ENCODE assay signal across 11 cellular contexts in genomic region chr2:69685321-69686048, GRCh38. TPM values are rescaled to one million over a fixed set of nuclear protein-coding genes. Genes with fewer than 3 reads are reported as not detected.
A peak's percentile ranks its signal among the peaks of the same experiment; 100 is the strongest.
DNase-seq lines count a peak whose midpoint lies in the region; ATAC-seq, FAIRE-seq and TF ChIP-seq lines count a peak whose summit lies in the region.
"Had no signal": no experiment of that assay in that cellular context is flagged by ENCODE, and none has a peak within 500 bp of the region (broad histone marks: within the 10 kb centered on the region; RNA-seq: fewer than 3 reads in every experiment).

No MANE protein-coding gene starts in this region.

- POLR2A ChIA-PET in endothelial cell of umbilical vein (lab: Charles Lee): no interaction called here

- peaks cover 71% of the 10 kb centered on the region for H3K4me1 Mint-ChIP-seq in activated T-cell treated with anti-CD3 and anti-CD28 coated beads, Interleukin-2, amount 50 U/mL, for 24 hours (ENCODE audit: low read depth)

- no peak overlapping the region for H3K4me3 Mint-ChIP-seq in activated T-cell treated with anti-CD3 and anti-CD28 coated beads, Interleukin-2, amount 50 U/mL, for 24 hours
- H3K4me3 Mint-ChIP-seq: B cell had no signal

- no peak overlapping the region for H3K4me3 ChIP-seq in endothelial cell of umbilical vein (replicated peaks in 1 of 3; ENCODE audit: insufficient read depth in 1 of 3, low read depth in 1 of 3, low read length in 3 of 3)
- H3K4me3 ChIP-seq: SK-N-MC had no signal

- dilution Hi-C loops in endothelial cell of umbilical vein (cut with MboI; ENCODE audit: extremely low pct_ligation_motif_present, low sequenced_read_pairs): no loop called here

- no peaks in the 10 kb centered on the region for H3K27me3 ChIP-seq in endothelial cell of umbilical vein (ENCODE audit: control insufficient read depth in 2 of 2, insufficient read depth in 2 of 2, low read length in 2 of 2)

- peak overlapping the region; percentile 26 for H3K27ac Mint-ChIP-seq in activated T-cell treated with anti-CD3 and anti-CD28 coated beads, Interleukin-2, amount 50 U/mL, for 24 hours
- H3K27ac Mint-ChIP-seq: B cell had no signal

- H3K27ac ChIP-seq in endothelial cell of umbilical vein (ENCODE audit: insufficient read depth, low read depth, low read length): no peak overlapping the region
- H3K27ac ChIP-seq: SK-N-MC had no signal

- H3K36me3 ChIP-seq in endothelial cell of umbilical vein (ENCODE audit: control insufficient read depth in 2 of 2, extremely low read depth in 1 of 2, insufficient read depth in 2 of 2, low read length in 2 of 2): no peaks in the 10 kb centered on the region

- no peaks in the 10 kb centered on the region for H3K27me3 Mint-ChIP-seq in activated T-cell treated with anti-CD3 and anti-CD28 coated beads, Interleukin-2, amount 50 U/mL, for 24 hours

- BruUV-seq in endothelial cell of umbilical vein (replicated peaks; lab: Mats Ljungman, UMichigan): no TSS peak

- H3K9me3 ChIP-seq in endothelial cell of umbilical vein (replicated peaks; ENCODE audit: control insufficient read depth, insufficient read depth, low read length): no peaks in the 10 kb centered on the region

- no peaks in the 10 kb centered on the region for H3K9me3 Mint-ChIP-seq in activated T-cell treated with anti-CD3 and anti-CD28 coated beads, Interleukin-2, amount 50 U/mL, for 24 hours

- H4K20me1 ChIP-seq in endothelial cell of umbilical vein (replicated peaks; ENCODE audit: control insufficient read depth, extremely low read depth, insufficient read depth, low read length): no peaks in the 10 kb centered on the region

- H3K79me2 ChIP-seq in endothelial cell of umbilical vein (ENCODE audit: control insufficient read depth, insufficient read depth, low read length): no peaks in the 10 kb centered on the region

- no peak overlapping the region for H2AFZ ChIP-seq in endothelial cell of umbilical vein (ENCODE audit: low read depth, low read length)

- no peak for FAIRE-seq in endothelial cell of umbilical vein (lab: Jason Lieb, UNC)

- no peak for TF ChIP-seq POLR2A in endothelial cell of umbilical vein (IDR thresholded peaks at IDR 0.05; ENCODE audit: low read depth, low read length)

- peaks cover 36% of the 10 kb centered on the region for H3K4me1 ChIP-seq in endothelial cell of umbilical vein (ENCODE audit: control insufficient read depth, extremely low read depth, insufficient read depth, low read length)

- no peaks in the 10 kb centered on the region for H3K9me1 ChIP-seq in endothelial cell of umbilical vein (replicated peaks; ENCODE audit: control insufficient read depth, extremely low read depth, insufficient read depth, low read length)

- no peak overlapping the region for H3K4me2 ChIP-seq in endothelial cell of umbilical vein (ENCODE audit: insufficient read depth, low read length)

- intact Hi-C loops in endothelial cell of umbilical vein (cut with micrococcal nuclease): no loop called here
- intact Hi-C loops in Right ventricle myocardium superior (cut with DNase I): no loop called here

- CTCF ChIA-PET in endothelial cell of umbilical vein (lab: Charles Lee): no interaction called here

- ATAC-seq in GM18868 (IDR thresholded peaks at IDR 0.05; ENCODE audit: unreplicated experiment): no peak
- no peak for ATAC-seq in Right ventricle myocardium superior (ENCODE audit: poor library complexity)

- H3K9ac ChIP-seq in endothelial cell of umbilical vein (replicated peaks; ENCODE audit: extremely low read depth, insufficient read depth, low read length): no peak overlapping the region

- no peaks in the 10 kb centered on the region for H3K36me3 Mint-ChIP-seq in activated T-cell treated with anti-CD3 and anti-CD28 coated beads, Interleukin-2, amount 50 U/mL, for 24 hours (ENCODE audit: low read depth)

- no peak for DNase-seq in activated T-cell treated with anti-CD3 and anti-CD28 coated beads, Interleukin-2, amount 50 U/mL, for 24 hours
- no peak for DNase-seq in activated T-cell treated with anti-CD3 and anti-CD28 coated beads, Interleukin-2, amount 50 U/mL, for 1 hour
- DNase-seq in HT-29 (ENCODE audit: low spot score): peak; percentile 30
- DNase-seq in endothelial cell of umbilical vein (ENCODE audit: low read depth, low spot score): peak; percentile 25
- DNase-seq in stimulated activated CD8-positive, alpha-beta memory T cell treated with anti-CD3 and anti-CD28 coated beads, Interleukin-4, amount 100 ng/mL, for 48 hours: peak; percentile 64
- DNase-seq in Right ventricle myocardium superior: no peak
- DNase-seq in Kasumi-1 (lab: John Stamatoyannopoulos, UW): no peak
- DNase-seq: amygdala had no signal

- TF ChIP-seq CTCF in endothelial cell of umbilical vein (IDR thresholded peaks at IDR 0.05; ENCODE audit: extremely low read depth in 1 of 2, insufficient read depth in 1 of 2, low read depth in 1 of 2, low read length in 2 of 2): no peak

TF ChIP-seq in endothelial cell of umbilical vein, 7 proteins besides CTCF, POLR2A, EP300 and RAD21:
- TF ChIP-seq JUN (IDR thresholded peaks at IDR 0.05; ENCODE audit: borderline replicate concordance, insufficient read depth, insufficient read length, low read depth) (no peak), GATA2 (IDR thresholded peaks at IDR 0.05; ENCODE audit: insufficient read depth, insufficient read length, low read depth, low read length) (no peak), MAX (IDR thresholded peaks at IDR 0.05; ENCODE audit: insufficient read depth, insufficient read length) (no peak), MYC (IDR thresholded peaks at IDR 0.05; ENCODE audit: low read depth, low read length) (no peak), POLR2AphosphoS5 (IDR thresholded peaks at IDR 0.05; ENCODE audit: insufficient read depth, low read depth, low read length) (no peak), FOS (IDR thresholded peaks at IDR 0.05; ENCODE audit: borderline replicate concordance, insufficient read depth, low read length) (no peak), EZH2 (IDR thresholded peaks at IDR 0.05; ENCODE audit: borderline replicate concordance, low read depth, low read length, severe bottlenecking) (no peak)

RNA-seq across cellular contexts. Expression of gene AAK1, which starts 41.9 kb away (rescaled TPM):
- 14.7 and 16.2 TPM in 2 replicates for total RNA-seq in HT-29 (2014; rRNA removed; shearing (Covaris generic))
- total RNA-seq in endothelial cell of umbilical vein: 116 and 127 TPM in 2 replicates
- polyA plus RNA-seq in endothelial cell of umbilical vein: 29.2 and 31.0 TPM in 2 replicates
- 41.4 and 42.4 TPM in 2 replicates for polyA plus RNA-seq in endothelial cell of umbilical vein (2011; cell fraction: cytosol; rRNA removed)
- polyA plus RNA-seq in endothelial cell of umbilical vein (2011; cell fraction: nucleus; rRNA removed): 86.7 and 94.8 TPM in 2 replicates
- 45.3 and 54.2 TPM in 2 replicates for polyA plus RNA-seq in endothelial cell of umbilical vein (2012)
- 94.4 and 98.8 TPM in 2 replicates for polyA minus RNA-seq in endothelial cell of umbilical vein
- polyA minus RNA-seq in endothelial cell of umbilical vein (2011; cell fraction: cytosol; rRNA and poly(A)+ RNA removed): 11.4 TPM
- 152 and 180 TPM in 2 replicates for polyA minus RNA-seq in endothelial cell of umbilical vein (2011; cell fraction: nucleus; rRNA and poly(A)+ RNA removed)
- total RNA-seq in Right ventricle myocardium superior: 87.2 TPM

RNA-seq across cellular contexts. Expression of gene ANXA4, which starts 56.4 kb away (rescaled TPM):
- 460 and 510 TPM in 2 replicates for total RNA-seq in HT-29 (2014; rRNA removed; shearing (Covaris generic))
- total RNA-seq in endothelial cell of umbilical vein (70.8 and 79.6 TPM in 2 replicates), Right ventricle myocardium superior (22.5 TPM)
- polyA plus RNA-seq in endothelial cell of umbilical vein: 29.4 and 42.2 TPM in 2 replicates
- 42.7 and 56.8 TPM in 2 replicates for polyA plus RNA-seq in endothelial cell of umbilical vein (2011; cell fraction: cytosol; rRNA removed)
- 41.6 and 43.7 TPM in 2 replicates for polyA plus RNA-seq in endothelial cell of umbilical vein (2011; cell fraction: nucleus; rRNA removed)
- polyA plus RNA-seq in endothelial cell of umbilical vein (2012): 120 and 124 TPM in 2 replicates
- 86.6 and 92.5 TPM in 2 replicates for polyA minus RNA-seq in endothelial cell of umbilical vein
- polyA minus RNA-seq in endothelial cell of umbilical vein (2011; cell fraction: cytosol; rRNA and poly(A)+ RNA removed): 13.1 TPM
- 17.3 and 25.4 TPM in 2 replicates for polyA minus RNA-seq in endothelial cell of umbilical vein (2011; cell fraction: nucleus; rRNA and poly(A)+ RNA removed)

Comparison
In these comparisons a context has a peak if more than half of its experiments do, and no peak if none do; other contexts are left out.
1. DNase-seq: peak in HT-29 (single experiment), endothelial cell of umbilical vein (single experiment) and stimulated activated CD8-positive, alpha-beta memory T cell treated with anti-CD3 and anti-CD28 coated beads, Interleukin-4, amount 100 ng/mL, for 48 hours (single experiment); none in activated T-cell treated with anti-CD3 and anti-CD28 coated beads, Interleukin-2, amount 50 U/mL, for 24 hours (single experiment), activated T-cell treated with anti-CD3 and anti-CD28 coated beads, Interleukin-2, amount 50 U/mL, for 1 hour (single experiment), Right ventricle myocardium superior (single experiment) and Kasumi-1 (0 of 2).